Comparison of ENCODE assay signal across 8 cellular contexts in the genomic region with DNA sequence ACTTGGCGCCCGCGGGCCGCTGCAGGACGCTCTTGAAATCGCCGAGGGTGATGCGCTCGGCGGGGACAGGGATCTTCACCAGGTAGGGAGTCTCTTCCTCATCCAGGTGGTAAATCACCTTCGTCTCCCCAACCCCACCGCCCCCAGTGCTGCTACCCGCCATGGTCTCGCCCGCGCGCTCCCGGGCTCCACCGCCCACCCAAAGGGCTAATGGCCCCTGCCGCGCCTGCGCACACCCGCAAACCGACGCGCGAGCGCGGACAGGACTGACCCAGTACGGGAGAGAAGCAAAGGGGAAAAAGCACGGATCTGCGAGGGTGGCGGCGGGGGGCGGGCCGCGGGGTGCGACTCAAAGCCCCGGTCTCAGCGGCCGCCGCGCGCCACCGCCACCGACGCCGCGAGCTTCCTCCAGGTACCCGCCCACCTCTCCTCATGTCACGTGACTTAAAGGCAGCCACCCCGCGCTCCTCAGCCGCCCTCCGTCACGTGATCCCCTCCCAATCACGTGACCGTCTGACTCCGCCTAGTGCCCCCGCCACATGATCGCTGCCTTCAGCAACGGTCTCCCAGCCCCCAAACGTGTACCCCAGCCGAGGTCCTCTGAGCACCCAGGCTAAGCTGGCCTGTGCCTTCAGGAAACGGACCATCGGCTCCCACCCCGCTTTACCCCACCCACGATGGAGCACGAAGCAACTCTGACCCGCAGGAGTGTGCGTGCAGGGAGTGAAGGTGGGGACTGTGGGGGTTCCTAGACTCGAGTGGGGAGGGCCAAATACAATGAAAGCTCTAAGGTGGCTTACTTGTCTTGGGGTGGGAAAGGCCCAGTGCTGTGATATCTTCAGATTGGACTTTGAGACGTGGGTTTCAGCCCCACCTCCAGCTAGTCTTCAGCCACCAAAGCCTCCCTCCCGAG. TPM values are rescaled to one million over a fixed set of nuclear protein-coding genes. Genes with fewer than 3 reads are reported as not detected.
DNase-seq lines count a peak whose midpoint lies in the region; ATAC-seq and TF ChIP-seq lines count a peak whose summit lies in the region.

DVL2 (minus strand) TSS at position 418 of the 913 bp plus-strand sequence; CDS start at position 163, 255 bp downstream.

- peaks cover 49% of the 10 kb centered on the region for H3K4me1 Mint-ChIP-seq in activated CD4-positive, alpha-beta T cell treated with anti-CD3 and anti-CD28 coated beads, Interleukin-2, amount 10 ng/mL, durations not matched to agents 7 days and 5 days

- peak; percentile 50 for ATAC-seq in HG03432 (IDR thresholded peaks at IDR 0.05; ENCODE audit: unreplicated experiment)
- peak; percentile 61 for ATAC-seq in left colon

- H3K27ac Mint-ChIP-seq in activated CD4-positive, alpha-beta T cell treated with anti-CD3 and anti-CD28 coated beads, Interleukin-2, amount 10 ng/mL, durations not matched to agents 7 days and 5 days: peak within 1 kb of the TSS; percentile 88

- no peaks in the 10 kb centered on the region for H3K27me3 Mint-ChIP-seq in activated CD4-positive, alpha-beta T cell treated with anti-CD3 and anti-CD28 coated beads, Interleukin-2, amount 10 ng/mL, durations not matched to agents 7 days and 5 days

- H3K36me3 ChIP-seq in colonic mucosa: peaks cover 11% of the 10 kb centered on the region

- H3K9ac ChIP-seq in colonic mucosa (ENCODE audit: low read depth in 2 of 2, low read length in 2 of 2): peak within 1 kb of the TSS; percentile 88 to 93

- H3K4me1 ChIP-seq in colonic mucosa: peaks cover 14% of the 10 kb centered on the region

- no peaks in the 10 kb centered on the region for H3K9me3 ChIP-seq in colonic mucosa

- intact Hi-C loops in colonic mucosa (cut with DNase I) (no loop called here), left colon (cut with DNase I, micrococcal nuclease) (no loop called here)

- POLR2A ChIA-PET in activated CD4-positive, alpha-beta T cell treated with anti-CD3 and anti-CD28 coated beads, Interleukin-2, amount 10 ng/mL, durations not matched to agents 7 days and 5 days (lab: Charles Lee): interaction anchor here (0.7 kb wide), 1 partner anchor 301 kb away, joined by 3 read pairs; no protein-coding TSS in a partner anchor

- H3K27me3 ChIP-seq in colonic mucosa: no peaks in the 10 kb centered on the region

- H3K4me3 Mint-ChIP-seq in activated CD4-positive, alpha-beta T cell treated with anti-CD3 and anti-CD28 coated beads, Interleukin-2, amount 10 ng/mL, durations not matched to agents 7 days and 5 days: peak within 1 kb of the TSS; percentile 96

- TF ChIP-seq CTCF in AG09319 (IDR thresholded peaks at IDR 0.05; ENCODE audit: low read depth, low read length): no peak
- TF ChIP-seq CTCF in colonic mucosa (IDR thresholded peaks at IDR 0.05): no peak

- peak within 1 kb of the TSS; percentile 91 for H3K27ac ChIP-seq in colonic mucosa

- H3K36me3 Mint-ChIP-seq in activated CD4-positive, alpha-beta T cell treated with anti-CD3 and anti-CD28 coated beads, Interleukin-2, amount 10 ng/mL, durations not matched to agents 7 days and 5 days (ENCODE audit: low read depth): peaks cover 31% of the 10 kb centered on the region

- no peaks in the 10 kb centered on the region for H3K9me3 Mint-ChIP-seq in activated CD4-positive, alpha-beta T cell treated with anti-CD3 and anti-CD28 coated beads, Interleukin-2, amount 10 ng/mL, durations not matched to agents 7 days and 5 days

- H3K4me3 ChIP-seq in colonic mucosa: peak within 1 kb of the TSS; percentile 90

- DNase-seq in AG09319 (ENCODE audit: extremely low read depth, low read depth): peak; percentile 86
- peak; percentile 90 for DNase-seq in NCI-H69 (lab: John Stamatoyannopoulos, UW)
- peak; percentile 95 for DNase-seq in activated CD4-positive, alpha-beta T cell treated with anti-CD3 and anti-CD28 coated beads, Interleukin-2, amount 10 ng/mL, durations not matched to agents 7 days and 5 days
- peak; percentile 97 for DNase-seq in colonic mucosa
- peak; percentile 97 to 98 for DNase-seq in left colon
- peak; percentile 92 to 93 for DNase-seq in stimulated activated CD4-positive, alpha-beta T cell treated with anti-CD3 and anti-CD28 coated beads, Interleukin-1b, Interleukin-23, amount 100 ng/mL, for 4 hours (ENCODE audit: low read depth in 2 of 2)

- TF ChIP-seq POLR2A in GM19099 (IDR thresholded peaks at IDR 0.05; ENCODE audit: extremely low read depth, insufficient read length, low read depth): peak; percentile 79

- CTCF ChIA-PET in activated CD4-positive, alpha-beta T cell treated with anti-CD3 and anti-CD28 coated beads, Interleukin-2, amount 10 ng/mL, durations not matched to agents 7 days and 5 days (lab: Charles Lee): interaction anchor here (1.0 to 2.5 kb wide), 6 partner anchors 9 to 453 kb away, joined by 3 to 14 read pairs (median 4); partner anchors contain the start of genes ACADVL and DLG4

RNA-seq across cellular contexts. Expression of gene DVL2, which starts in this region (rescaled TPM):
- total RNA-seq in activated CD4-positive, alpha-beta T cell treated with anti-CD3 and anti-CD28 coated beads, Interleukin-2, amount 10 ng/mL, durations not matched to agents 7 days and 5 days: 10 to 100 TPM; 53.2 TPM
- total RNA-seq in colonic mucosa (10 to 100 TPM; 32.4 to 42.4 TPM), left colon (10 to 100 TPM; 30.9 to 34.9 TPM)

Comparison
In these comparisons a context has a peak if more than half of its experiments do, and no peak if none do; other contexts are left out.
1. Peak in every context shown above with its lines: DNase-seq, ATAC-seq, H3K4me3 ChIP-seq and H3K27ac ChIP-seq.